Comparison of ENCODE assay signal across 26 cellular contexts in genomic region chr12:89657090-89657489, GRCh38.
A peak's percentile ranks its signal among the peaks of the same experiment; 100 is the strongest.
DNase-seq lines count a peak whose midpoint lies in the region; ATAC-seq and TF ChIP-seq lines count a peak whose summit lies in the region.
"Had no signal": no experiment of that assay in that cellular context is flagged by ENCODE, and none has a peak within 500 bp of the region (broad histone marks: within the 10 kb centered on the region; RNA-seq: fewer than 3 reads in every experiment).

No MANE protein-coding gene starts in this region.

- TF ChIP-seq CTCF in SU-DHL-6 (IDR thresholded peaks at IDR 0.05; ENCODE audit: insufficient read depth, low read length, poor library complexity, severe bottlenecking) (no peak), nephron (IDR thresholded peaks at IDR 0.05; ENCODE audit: unreplicated experiment in 3 of 3) (no peak)

- H3K9ac ChIP-seq in SU-DHL-6 (ENCODE audit: low read length) = no peak overlapping the region

- peaks cover 96% of the 10 kb centered on the region for H3K79me2 ChIP-seq in SU-DHL-6 (ENCODE audit: insufficient read depth, low read length)

- H3K27ac Mint-ChIP-seq in nephron = peak overlapping the region; percentile 1 to 3 (median 1)
- H3K27ac Mint-ChIP-seq: activated CD8-positive, alpha-beta T cell treated with anti-CD3 and anti-CD28 coated beads, Interleukin-2, amount 10 ng/mL, durations not matched to agents 7 days and 5 days; activated naive CD8-positive, alpha-beta T cell treated with anti-CD3 and anti-CD28 coated beads, Interleukin-2, amount 10 ng/mL, durations not matched to agents 7 days and 5 days; endodermal cell; stimulated activated effector memory CD8-positive, alpha-beta T cell treated with anti-CD3 and anti-CD28 coated beads, Interleukin-12 subunit alpha, Interleukin-12 subunit beta, amount 100 ng/mL, for 72 hours had no signal

- peak overlapping the region; percentile 6 for H3K4me2 ChIP-seq in SU-DHL-6 (ENCODE audit: low read depth, low read length, poor library complexity, severe bottlenecking)

- H3K4me3 Mint-ChIP-seq in nephron = no peak overlapping the region
- H3K4me3 Mint-ChIP-seq: activated CD8-positive, alpha-beta T cell treated with anti-CD3 and anti-CD28 coated beads, Interleukin-2, amount 10 ng/mL, durations not matched to agents 7 days and 5 days; activated naive CD8-positive, alpha-beta T cell treated with anti-CD3 and anti-CD28 coated beads, Interleukin-2, amount 10 ng/mL, durations not matched to agents 7 days and 5 days; endodermal cell; stimulated activated effector memory CD8-positive, alpha-beta T cell treated with anti-CD3 and anti-CD28 coated beads, Interleukin-12 subunit alpha, Interleukin-12 subunit beta, amount 100 ng/mL, for 72 hours had no signal

- DNase-seq in MV-4-11 (lab: John Stamatoyannopoulos, UW) (peak; percentile 41), globus pallidus (ENCODE audit: low spot score) (no peak), DMS153 (lab: John Stamatoyannopoulos, UW) (no peak), iPS-NIHi7 (ENCODE audit: extremely low spot score) (no peak)
- DNase-seq: activated CD8-positive, alpha-beta T cell treated with anti-CD3 and anti-CD28 coated beads, Interleukin-2, amount 10 ng/mL, durations not matched to agents 7 days and 5 days; activated effector memory CD4-positive, alpha-beta T cell treated with Interleukin-2 at 50 U/mL for 16 hours; activated naive CD8-positive, alpha-beta T cell treated with anti-CD3 and anti-CD28 coated beads, Interleukin-2, amount 10 ng/mL, durations not matched to agents 7 days and 5 days; cortex of kidney; endodermal cell; foreskin fibroblast; left colon; NCI-H1436; NCI-H2107; psoas muscle; sigmoid colon; stimulated activated CD4-positive, alpha-beta T cell treated with anti-CD3 and anti-CD28 coated beads, Interleukin-4, amount 100 ng/mL, for 24 hours; T-helper 1 cell; testis had no signal

- H3K27me3 ChIP-seq in SU-DHL-6 (ENCODE audit: low read length) = no peaks in the 10 kb centered on the region
- H3K27me3 ChIP-seq: sigmoid colon, SJSA1, testis had no signal

- H3F3A ChIP-seq in SU-DHL-6 (ENCODE audit: insufficient read depth) = no peaks in the 10 kb centered on the region; the same call in 1 of the 2 replicates

- no peaks in the 10 kb centered on the region for H3K9me3 Mint-ChIP-seq in nephron
- H3K9me3 Mint-ChIP-seq: activated naive CD8-positive, alpha-beta T cell treated with anti-CD3 and anti-CD28 coated beads, Interleukin-2, amount 10 ng/mL, durations not matched to agents 7 days and 5 days; endodermal cell; stimulated activated effector memory CD8-positive, alpha-beta T cell treated with anti-CD3 and anti-CD28 coated beads, Interleukin-12 subunit alpha, Interleukin-12 subunit beta, amount 100 ng/mL, for 72 hours had no signal

- peaks cover 17% of the 10 kb centered on the region; the same call in 1 of the 2 replicates for H3K36me3 ChIP-seq in SU-DHL-6 (ENCODE audit: low read length)
- H3K36me3 ChIP-seq: sigmoid colon had no signal

- H4K20me1 ChIP-seq in SU-DHL-6 (ENCODE audit: low read depth, low read length) = peaks cover 18% of the 10 kb centered on the region

- H3K27me3 Mint-ChIP-seq in nephron (ENCODE audit: low read depth) = no peaks in the 10 kb centered on the region
- H3K27me3 Mint-ChIP-seq: activated naive CD8-positive, alpha-beta T cell treated with anti-CD3 and anti-CD28 coated beads, Interleukin-2, amount 10 ng/mL, durations not matched to agents 7 days and 5 days had no signal

- no peak overlapping the region for H3K4me3 ChIP-seq in SU-DHL-6 (ENCODE audit: insufficient read depth, low read length, poor library complexity, severe bottlenecking)
- H3K4me3 ChIP-seq: psoas muscle, sigmoid colon, SJSA1, testis had no signal

- H3K9me2 ChIP-seq in SU-DHL-6 (replicated peaks; ENCODE audit: insufficient read depth, low read length) = no peaks in the 10 kb centered on the region

- H3K9me3 ChIP-seq in SU-DHL-6 (ENCODE audit: insufficient read depth, low read length) = no peaks in the 10 kb centered on the region
- H3K9me3 ChIP-seq: psoas muscle, sigmoid colon, SJSA1, testis had no signal

- ATAC-seq in GM18907 (IDR thresholded peaks at IDR 0.05; ENCODE audit: unreplicated experiment) (peak; percentile 37), GM21576 (IDR thresholded peaks at IDR 0.05; ENCODE audit: unreplicated experiment) (no peak)
- ATAC-seq: activated CD8-positive, alpha-beta T cell treated with anti-CD3 and anti-CD28 coated beads, Interleukin-2, amount 10 ng/mL, durations not matched to agents 7 days and 5 days; esophagus mucosa; left colon; psoas muscle; stimulated activated effector memory CD8-positive, alpha-beta T cell treated with anti-CD3 and anti-CD28 coated beads, Interleukin-12 subunit alpha, Interleukin-12 subunit beta, amount 100 ng/mL, for 72 hours had no signal

- H2AFZ ChIP-seq in SU-DHL-6 (ENCODE audit: low read depth, low read length, severe bottlenecking) = no peak overlapping the region

- H3K36me3 Mint-ChIP-seq in nephron (ENCODE audit: low read depth) = peaks cover 38% of the 10 kb centered on the region

- H3K27ac ChIP-seq in SU-DHL-6 (ENCODE audit: low read depth, low read length) = no peak overlapping the region
- H3K27ac ChIP-seq: C4-2B, psoas muscle, sigmoid colon, SJSA1, testis had no signal

- peaks cover 57% of the 10 kb centered on the region for H3K4me1 Mint-ChIP-seq in nephron
